In the genomic region with DNA sequence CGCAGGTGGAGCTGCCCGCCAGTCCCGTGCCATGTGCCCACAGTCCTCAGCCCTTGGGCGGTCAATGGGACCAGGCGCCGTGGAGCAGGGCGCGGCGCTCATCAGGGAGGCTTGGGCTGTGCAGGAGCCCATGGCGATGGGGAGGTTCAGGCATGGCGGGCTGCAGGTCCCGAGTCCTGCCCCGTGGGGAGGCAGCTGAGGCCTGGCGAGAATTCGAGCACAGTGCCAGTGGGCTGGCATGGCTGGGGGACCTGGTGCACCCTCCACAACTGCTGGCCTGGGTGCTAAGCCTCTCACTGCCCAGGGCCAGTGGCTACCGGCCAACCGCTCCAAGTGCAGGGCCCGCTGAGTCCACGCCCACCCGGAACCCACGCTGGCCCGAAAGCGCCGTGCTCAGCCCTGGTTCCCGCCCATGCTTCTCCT, we compare ENCODE assay signal across 35 cellular contexts.
"Had no signal": no experiment of that assay in that cellular context is flagged by ENCODE, and none has a peak within 500 bp of the region (broad histone marks: within the 10 kb centered on the region; RNA-seq: fewer than 3 reads in every experiment).

No MANE protein-coding gene starts in this region.

- FAIRE-seq: astrocyte, TTC549 had no signal

- H3K27ac ChIP-seq: adrenal gland, body of pancreas, breast epithelium, Peyer's patch, SJSA1 had no signal

- H3K4me1 ChIP-seq: adrenal gland, body of pancreas, breast epithelium, Peyer's patch, SJSA1 had no signal

- H3K4me3 ChIP-seq: adrenal gland, body of pancreas, breast epithelium, Peyer's patch, SJSA1 had no signal

- H3K9ac ChIP-seq: SK-N-SH had no signal

- H3K36me3 ChIP-seq: adrenal gland, breast epithelium, Peyer's patch, SJSA1 had no signal

- H3K27me3 ChIP-seq: adrenal gland, body of pancreas, breast epithelium, Peyer's patch, SJSA1 had no signal

- H3K9me3 ChIP-seq: body of pancreas, Peyer's patch, SJSA1, SK-N-SH had no signal

- ATAC-seq: activated naive CD4-positive, alpha-beta T cell treated with anti-CD3 and anti-CD28 coated beads, Interleukin-2, amount 50 U/mL, for 72 hours; activated T-cell treated with anti-CD3 and anti-CD28 coated beads, Interleukin-2, amount 50 U/mL, for 4 hours; body of pancreas; PC-3; WTC11 had no signal

- DNase-seq: activated CD4-positive, alpha-beta memory T cell treated with anti-CD3 and anti-CD28 coated beads for 36 hours; activated CD4-positive, alpha-beta T cell treated with anti-CD3 and anti-CD28 coated beads for 4 hours; activated CD4-positive, alpha-beta T cell treated with anti-CD3 and anti-CD28 coated beads, Interleukin-2, amount 50 U/mL, for 1 hour; activated CD4-positive, CD25-positive, alpha-beta regulatory T cell treated with anti-CD3 and anti-CD28 coated beads, Interleukin-2, amount 50 U/mL, for 72 hours; activated CD8-positive, alpha-beta memory T cell treated with anti-CD3 and anti-CD28 coated beads, Interleukin-2, amount 50 U/mL, for 4 hours; activated gamma-delta T cell treated with Interleukin-2 at 50 U/mL for 16 hours; activated naive CD4-positive, alpha-beta T cell treated with anti-CD3 and anti-CD28 coated beads for 36 hours; activated T-cell treated with anti-CD3 and anti-CD28 coated beads for 4 hours; activated T-cell treated with anti-CD3 and anti-CD28 coated beads, Interleukin-2, amount 50 U/mL, for 4 hours; adrenal gland; body of pancreas; Karpas-422; KBM-7; NCI-H1105; NCI-H1417 treated with DMSO at 0.1 percent for 48 hours; NCI-H1694; NCI-H1930; NCI-H2081 treated with DMSO at 0.1 percent for 48 hours; NCI-H226; NCI-H446 treated with DMSO at 0.1 percent for 48 hours; NCI-H524; NCI-H69; NCI-H82; NK-92 treated with Interleukin-12 subunit alpha and Interleukin-12 subunit beta, amount 100 ng/mL, for 24 hours; PC-3; RPMI8226; SHP77 treated with DMSO at 0.1 percent for 48 hours; SK-N-SH had no signal
